In genomic region chr19:51327066-51327985, GRCh38 we compare ENCODE assay signal across 8 cellular contexts. TPM values are rescaled to one million over a fixed set of nuclear protein-coding genes. Genes with fewer than 3 reads are reported as not detected.
DNase-seq lines count a peak whose midpoint lies in the region; ATAC-seq, FAIRE-seq and TF ChIP-seq lines count a peak whose summit lies in the region.

No MANE protein-coding gene starts in this region.

- H3K27ac Mint-ChIP-seq in activated naive CD8-positive, alpha-beta T cell treated with anti-CD3 and anti-CD28 coated beads, Interleukin-2, amount 50 U/mL, for 24 hours: no peak overlapping the region
- no peak overlapping the region for H3K27ac Mint-ChIP-seq in stimulated activated effector memory CD8-positive, alpha-beta T cell treated with anti-CD3 and anti-CD28 coated beads, Interleukin-12 subunit alpha, Interleukin-12 subunit beta, amount 100 ng/mL, for 72 hours

- H3K27me3 ChIP-seq in GM06990 (replicated peaks; ENCODE audit: control insufficient read depth, insufficient read depth, low read length): no peaks in the 10 kb centered on the region; the same call in 1 of the 2 replicates
- peaks cover 5% of the 10 kb centered on the region; the same call in 1 of the 2 replicates for H3K27me3 ChIP-seq in PC-3 (ENCODE audit: low read length)
- H3K27me3 ChIP-seq in keratinocyte (ENCODE audit: control insufficient read depth, extremely low read depth, insufficient read depth, low read length): peaks cover 10% of the 10 kb centered on the region
- no peaks in the 10 kb centered on the region for H3K27me3 ChIP-seq in Karpas-422 (ENCODE audit: low read length)

- no peak for FAIRE-seq in keratinocyte (lab: Jason Lieb, UNC)

- peak overlapping the region; percentile 81 for H2AFZ ChIP-seq in PC-3 (ENCODE audit: low read length)
- H2AFZ ChIP-seq in keratinocyte (ENCODE audit: control insufficient read depth, low read length): peak overlapping the region; percentile 66
- no peak overlapping the region for H2AFZ ChIP-seq in Karpas-422 (ENCODE audit: low read length)

- no peaks in the 10 kb centered on the region for H4K20me1 ChIP-seq in PC-3 (ENCODE audit: low read length)
- H4K20me1 ChIP-seq in keratinocyte (ENCODE audit: control insufficient read depth, extremely low read depth, insufficient read depth, low read length): no peaks in the 10 kb centered on the region
- H4K20me1 ChIP-seq in Karpas-422 (ENCODE audit: insufficient read depth, low read depth, low read length): no peaks in the 10 kb centered on the region

- no peaks in the 10 kb centered on the region for H3K36me3 ChIP-seq in GM06990 (ENCODE audit: control insufficient read depth, insufficient read depth, low read length)
- H3K36me3 ChIP-seq in PC-3 (ENCODE audit: low read depth, low read length): no peaks in the 10 kb centered on the region
- no peaks in the 10 kb centered on the region for H3K36me3 ChIP-seq in keratinocyte (ENCODE audit: control insufficient read depth in 2 of 2, extremely low read depth in 1 of 2, insufficient read depth in 2 of 2, low read length in 2 of 2)
- H3K36me3 ChIP-seq in Karpas-422 (ENCODE audit: insufficient read depth, low read length): peaks cover 15% of the 10 kb centered on the region

- peaks cover 14% of the 10 kb centered on the region for H3K4me1 Mint-ChIP-seq in activated naive CD8-positive, alpha-beta T cell treated with anti-CD3 and anti-CD28 coated beads, Interleukin-2, amount 50 U/mL, for 24 hours
- H3K4me1 Mint-ChIP-seq in stimulated activated effector memory CD8-positive, alpha-beta T cell treated with anti-CD3 and anti-CD28 coated beads, Interleukin-12 subunit alpha, Interleukin-12 subunit beta, amount 100 ng/mL, for 72 hours: peaks cover 15% of the 10 kb centered on the region

- peak overlapping the region; percentile 75 for H3K4me2 ChIP-seq in PC-3 (ENCODE audit: low read length)
- peak overlapping the region; percentile 37 for H3K4me2 ChIP-seq in keratinocyte (ENCODE audit: control insufficient read depth, extremely low read depth, insufficient read depth, low read depth, low read length)
- H3K4me2 ChIP-seq in Karpas-422 (ENCODE audit: low read depth, low read length, poor library complexity, severe bottlenecking): no peak overlapping the region

- no peaks in the 10 kb centered on the region for H3K9me2 ChIP-seq in PC-3 (replicated peaks; ENCODE audit: low read length)
- H3K9me2 ChIP-seq in Karpas-422 (replicated peaks; ENCODE audit: insufficient read depth, low read length): no peaks in the 10 kb centered on the region

- intact Hi-C loops in PC-3 (cut with micrococcal nuclease): no loop called here

- peak; percentile 91 for ATAC-seq in PC-3
- ATAC-seq in activated naive CD8-positive, alpha-beta T cell treated with anti-CD3 and anti-CD28 coated beads, Interleukin-2, amount 50 U/mL, for 24 hours: peak; percentile 35
- ATAC-seq in stimulated activated effector memory CD8-positive, alpha-beta T cell treated with anti-CD3 and anti-CD28 coated beads, Interleukin-12 subunit alpha, Interleukin-12 subunit beta, amount 100 ng/mL, for 72 hours: peak; percentile 75

- peaks cover 52% of the 10 kb centered on the region for H3K27me3 Mint-ChIP-seq in activated naive CD8-positive, alpha-beta T cell treated with anti-CD3 and anti-CD28 coated beads, Interleukin-2, amount 50 U/mL, for 24 hours

- peak; percentile 26 for TF ChIP-seq CTCF in GM06990 (IDR thresholded peaks at IDR 0.05; ENCODE audit: insufficient read depth, low read length, poor library complexity, severe bottlenecking)
- peak; percentile 45 for TF ChIP-seq CTCF in PC-3 (conservative IDR thresholded peaks at IDR 0.05; ENCODE audit: low read depth, low read length)
- TF ChIP-seq CTCF in keratinocyte (optimal IDR thresholded peaks at IDR 0.05 in 1 of 3, IDR thresholded peaks at IDR 0.05 in 1 of 3, conservative IDR thresholded peaks at IDR 0.05 in 1 of 3; ENCODE audit: extremely low read depth in 1 of 3, insufficient read depth in 2 of 3, low read length in 3 of 3): peak in 2 of 3 experiments; percentile 28 to 34

- dilution Hi-C loops in keratinocyte (cut with MboI; ENCODE audit: extremely low pct_ligation_motif_present, low sequenced_read_pairs): no loop called here

- H3K9me3 ChIP-seq in PC-3 (ENCODE audit: low read length): no peaks in the 10 kb centered on the region
- no peaks in the 10 kb centered on the region for H3K9me3 ChIP-seq in keratinocyte (ENCODE audit: control insufficient read depth, low read depth, low read length)
- no peaks in the 10 kb centered on the region for H3K9me3 ChIP-seq in Karpas-422 (ENCODE audit: low read length)

- H3K27ac ChIP-seq in PC-3 (ENCODE audit: low read length): no peak overlapping the region
- H3K27ac ChIP-seq in keratinocyte (ENCODE audit: control insufficient read depth, insufficient read depth, low read length): no peak overlapping the region
- no peak overlapping the region for H3K27ac ChIP-seq in Karpas-422 (ENCODE audit: low read length)

- H3K9ac ChIP-seq in PC-3 (ENCODE audit: low read length) (0 out of 2 replicates have a peak overlapping the region, but pooled peaks have one; percentile 27), keratinocyte (ENCODE audit: control insufficient read depth, extremely low read depth, insufficient read depth, low read length) (no peak overlapping the region), Karpas-422 (ENCODE audit: low read length) (no peak overlapping the region)

- no peak overlapping the region for H3K4me3 ChIP-seq in GM06990 (replicated peaks; ENCODE audit: low read depth, low read length)
- peak overlapping the region; percentile 57; the same call in 1 of the 2 replicates for H3K4me3 ChIP-seq in PC-3 (ENCODE audit: low read length)
- H3K4me3 ChIP-seq in keratinocyte (ENCODE audit: control insufficient read depth in 2 of 3, extremely low read depth in 1 of 3, insufficient read depth in 2 of 3, low read depth in 1 of 3, low read length in 3 of 3): peak overlapping the region in 2 of 3 experiments; percentile 31 to 38
- no peak overlapping the region for H3K4me3 ChIP-seq in Karpas-422 (ENCODE audit: low read length)

- peak overlapping the region; percentile 53 for H3K4me3 Mint-ChIP-seq in activated naive CD8-positive, alpha-beta T cell treated with anti-CD3 and anti-CD28 coated beads, Interleukin-2, amount 50 U/mL, for 24 hours
- H3K4me3 Mint-ChIP-seq in stimulated activated effector memory CD8-positive, alpha-beta T cell treated with anti-CD3 and anti-CD28 coated beads, Interleukin-12 subunit alpha, Interleukin-12 subunit beta, amount 100 ng/mL, for 72 hours: peak overlapping the region; percentile 63

- H3K79me2 ChIP-seq in PC-3 (ENCODE audit: low read length) (no peaks in the 10 kb centered on the region), keratinocyte (ENCODE audit: control insufficient read depth, insufficient read depth, low read length) (no peaks in the 10 kb centered on the region), Karpas-422 (ENCODE audit: low read length) (no peaks in the 10 kb centered on the region)

- POLR2A ChIA-PET in PC-3 (lab: Charles Lee; ENCODE audit: unreplicated experiment): no interaction called here

- H3F3A ChIP-seq in PC-3 (ENCODE audit: low read length, unreplicated experiment): no peaks in the 10 kb centered on the region

- H3K9me3 Mint-ChIP-seq in activated naive CD8-positive, alpha-beta T cell treated with anti-CD3 and anti-CD28 coated beads, Interleukin-2, amount 50 U/mL, for 24 hours: peaks cover 4% of the 10 kb centered on the region
- no peaks in the 10 kb centered on the region for H3K9me3 Mint-ChIP-seq in stimulated activated effector memory CD8-positive, alpha-beta T cell treated with anti-CD3 and anti-CD28 coated beads, Interleukin-12 subunit alpha, Interleukin-12 subunit beta, amount 100 ng/mL, for 72 hours

- H3K9me1 ChIP-seq in keratinocyte (ENCODE audit: control insufficient read depth, extremely low read depth, insufficient read depth, low read length): no peaks in the 10 kb centered on the region

- CTCF ChIA-PET in PC-3 (lab: Charles Lee): no interaction called here

- peaks cover 11% of the 10 kb centered on the region for H3K36me3 Mint-ChIP-seq in activated naive CD8-positive, alpha-beta T cell treated with anti-CD3 and anti-CD28 coated beads, Interleukin-2, amount 50 U/mL, for 24 hours (ENCODE audit: low read depth)
- H3K36me3 Mint-ChIP-seq in stimulated activated effector memory CD8-positive, alpha-beta T cell treated with anti-CD3 and anti-CD28 coated beads, Interleukin-12 subunit alpha, Interleukin-12 subunit beta, amount 100 ng/mL, for 72 hours: no peaks in the 10 kb centered on the region

- no TSS peak for BruUV-seq in PC-3 (replicated peaks; lab: Mats Ljungman, UMichigan)

- peak; percentile 38 for DNase-seq in GM06990 (ENCODE audit: extremely low read depth, insufficient read length)
- DNase-seq in PC-3: peak; percentile 58
- DNase-seq in activated naive CD8-positive, alpha-beta T cell treated with anti-CD3 and anti-CD28 coated beads, Interleukin-2, amount 50 U/mL, for 24 hours: peak; percentile 69
- DNase-seq in keratinocyte (ENCODE audit: low read depth, low spot score): no peak
- peak; percentile 30 to 63 for DNase-seq in stimulated activated effector memory CD8-positive, alpha-beta T cell treated with anti-CD3 and anti-CD28 coated beads, Interleukin-12 subunit alpha, Interleukin-12 subunit beta, amount 100 ng/mL, for 72 hours (ENCODE audit: low spot score in 2 of 2)
- DNase-seq in Karpas-422: no peak
- DNase-seq in 8988T: no peak
- no peak for DNase-seq in HT-29 (ENCODE audit: low spot score)

- H3K4me1 ChIP-seq in PC-3 (ENCODE audit: insufficient read depth, low read length) (no peaks in the 10 kb centered on the region), keratinocyte (ENCODE audit: control insufficient read depth, extremely low read depth, insufficient read depth, low read length) (no peaks in the 10 kb centered on the region), Karpas-422 (ENCODE audit: low read length) (no peaks in the 10 kb centered on the region)

RNA-seq across cellular contexts. Expression of gene VSIG10L, which starts 14.6 kb away (rescaled TPM):
- 3.1 and 3.5 TPM in 2 replicates for total RNA-seq in PC-3 (2014; rRNA removed)
- polyA plus RNA-seq in keratinocyte: 1.2 to 2.0 TPM (median 1.5 TPM) in 3 replicates
- polyA plus RNA-seq in keratinocyte (2011; ENCODE audit: low read depth): 15.3 TPM
- polyA plus RNA-seq in keratinocyte (2011; cell fraction: cytosol; rRNA removed): 1.2 and 1.3 TPM in 2 replicates
- polyA plus RNA-seq in keratinocyte (2011; cell fraction: nucleus; rRNA removed): 6.8 and 8.9 TPM in 2 replicates
- 1.1 and 28.4 TPM in 2 replicates for polyA plus RNA-seq in keratinocyte (2012; ENCODE audit: low replicate concordance)
- polyA minus RNA-seq in keratinocyte: 0.19 to 1.4 TPM (median 1.0 TPM) in 3 replicates
- 0.77 TPM for polyA minus RNA-seq in keratinocyte (2011; cell fraction: cytosol; rRNA and poly(A)+ RNA removed)
- polyA minus RNA-seq in keratinocyte (2011; cell fraction: nucleus; rRNA and poly(A)+ RNA removed): 0.95 and 1.4 TPM in 2 replicates
- total RNA-seq in Karpas-422 (2014; rRNA removed; shearing (Covaris generic); ENCODE audit: low replicate concordance): 5.7 and 6.6 TPM in 2 replicates
- total RNA-seq in HT-29 (2014; rRNA removed; shearing (Covaris generic)): 35.1 and 42.6 TPM in 2 replicates

RNA-seq across cellular contexts. Expression of gene IGLON5, which starts 15.9 kb away (rescaled TPM):
- not detected in 2 replicates for total RNA-seq in PC-3 (2014; rRNA removed)
- polyA plus RNA-seq in keratinocyte: not detected in 3 replicates
- not detected for polyA plus RNA-seq in keratinocyte (2011; ENCODE audit: low read depth)
- polyA plus RNA-seq in keratinocyte (2011; cell fraction: cytosol; rRNA removed): not detected in 2 replicates
- not detected in 2 replicates for polyA plus RNA-seq in keratinocyte (2011; cell fraction: nucleus; rRNA removed)
- polyA plus RNA-seq in keratinocyte (2012; ENCODE audit: low replicate concordance): 0.38 TPM in 1 of 2 replicates, not detected in the other
- polyA minus RNA-seq in keratinocyte: not detected in 3 replicates
- polyA minus RNA-seq in keratinocyte (2011; cell fraction: cytosol; rRNA and poly(A)+ RNA removed): not detected
- polyA minus RNA-seq in keratinocyte (2011; cell fraction: nucleus; rRNA and poly(A)+ RNA removed): not detected in 2 replicates
- not detected in 2 replicates for total RNA-seq in Karpas-422 (2014; rRNA removed; shearing (Covaris generic); ENCODE audit: low replicate concordance)
- not detected in 2 replicates for total RNA-seq in HT-29 (2014; rRNA removed; shearing (Covaris generic))

RNA-seq across cellular contexts. Expression of gene ETFB, which starts 38.9 kb away (rescaled TPM):
- 249 and 320 TPM in 2 replicates for total RNA-seq in PC-3 (2014; rRNA removed)
- 95.2 to 115 TPM (median 102 TPM) in 3 replicates for polyA plus RNA-seq in keratinocyte
- polyA plus RNA-seq in keratinocyte (2011; ENCODE audit: low read depth): 88.1 TPM
- 44.3 and 120 TPM in 2 replicates for polyA plus RNA-seq in keratinocyte (2011; cell fraction: cytosol; rRNA removed)
- 63.2 and 70.5 TPM in 2 replicates for polyA plus RNA-seq in keratinocyte (2011; cell fraction: nucleus; rRNA removed)
- 64.1 and 127 TPM in 2 replicates for polyA plus RNA-seq in keratinocyte (2012; ENCODE audit: low replicate concordance)
- polyA minus RNA-seq in keratinocyte: 40.9 to 102 TPM (median 50.5 TPM) in 3 replicates
- polyA minus RNA-seq in keratinocyte (2011; cell fraction: cytosol; rRNA and poly(A)+ RNA removed): 108 TPM
- polyA minus RNA-seq in keratinocyte (2011; cell fraction: nucleus; rRNA and poly(A)+ RNA removed): 13.9 and 22.8 TPM in 2 replicates
- total RNA-seq in Karpas-422 (2014; rRNA removed; shearing (Covaris generic); ENCODE audit: low replicate concordance): 112 and 231 TPM in 2 replicates
- total RNA-seq in HT-29 (2014; rRNA removed; shearing (Covaris generic)): 375 and 384 TPM in 2 replicates

RNA-seq across cellular contexts. Expression of gene CLDND2, which starts 41.5 kb away (rescaled TPM):
- total RNA-seq in PC-3 (2014; rRNA removed): 0.95 TPM in 1 of 2 replicates, not detected in the other
- 0.37 to 1.1 TPM in 2 of 3 replicates, not detected in the other for polyA plus RNA-seq in keratinocyte
- polyA plus RNA-seq in keratinocyte (2011; ENCODE audit: low read depth): not detected
- polyA plus RNA-seq in keratinocyte (2011; cell fraction: cytosol; rRNA removed): not detected in 2 replicates
- not detected in 2 replicates for polyA plus RNA-seq in keratinocyte (2011; cell fraction: nucleus; rRNA removed)
- polyA plus RNA-seq in keratinocyte (2012; ENCODE audit: low replicate concordance): 0.73 and 2.7 TPM in 2 replicates
- polyA minus RNA-seq in keratinocyte: not detected in 3 replicates
- not detected for polyA minus RNA-seq in keratinocyte (2011; cell fraction: cytosol; rRNA and poly(A)+ RNA removed)
- not detected in 2 replicates for polyA minus RNA-seq in keratinocyte (2011; cell fraction: nucleus; rRNA and poly(A)+ RNA removed)
- total RNA-seq in Karpas-422 (2014; rRNA removed; shearing (Covaris generic); ENCODE audit: low replicate concordance): 2.3 TPM in 1 of 2 replicates, not detected in the other
- total RNA-seq in HT-29 (2014; rRNA removed; shearing (Covaris generic)): 0.81 and 1.8 TPM in 2 replicates

RNA-seq across cellular contexts. Expression of gene NKG7, which starts 45.1 kb away (rescaled TPM):
- not detected in 2 replicates for total RNA-seq in PC-3 (2014; rRNA removed)
- polyA plus RNA-seq in keratinocyte: not detected in 3 replicates
- not detected for polyA plus RNA-seq in keratinocyte (2011; ENCODE audit: low read depth)
- polyA plus RNA-seq in keratinocyte (2011; cell fraction: cytosol; rRNA removed): not detected in 2 replicates
- not detected in 2 replicates for polyA plus RNA-seq in keratinocyte (2011; cell fraction: nucleus; rRNA removed)
- not detected in 2 replicates for polyA plus RNA-seq in keratinocyte (2012; ENCODE audit: low replicate concordance)
- polyA minus RNA-seq in keratinocyte: not detected in 3 replicates
- not detected for polyA minus RNA-seq in keratinocyte (2011; cell fraction: cytosol; rRNA and poly(A)+ RNA removed)
- polyA minus RNA-seq in keratinocyte (2011; cell fraction: nucleus; rRNA and poly(A)+ RNA removed): not detected in 2 replicates
- total RNA-seq in Karpas-422 (2014; rRNA removed; shearing (Covaris generic); ENCODE audit: low replicate concordance): not detected in 2 replicates
- not detected in 2 replicates for total RNA-seq in HT-29 (2014; rRNA removed; shearing (Covaris generic))

Comparison
In these comparisons a context has a peak if more than half of its experiments do, and no peak if none do; other contexts are left out.
1. DNase-seq: peak in GM06990 (single experiment), PC-3 (single experiment), activated naive CD8-positive, alpha-beta T cell treated with anti-CD3 and anti-CD28 coated beads, Interleukin-2, amount 50 U/mL, for 24 hours (single experiment) and stimulated activated effector memory CD8-positive, alpha-beta T cell treated with anti-CD3 and anti-CD28 coated beads, Interleukin-12 subunit alpha, Interleukin-12 subunit beta, amount 100 ng/mL, for 72 hours (2 of 2); none in keratinocyte (single experiment), Karpas-422 (single experiment), 8988T (single experiment) and HT-29 (single experiment).
2. H3K4me3 ChIP-seq: peak in PC-3 (single experiment) and keratinocyte (2 of 3); none in GM06990 (single experiment) and Karpas-422 (single experiment).
3. ATAC-seq: peak in every context shown above with its lines; median percentile 91 in PC-3; 75 in stimulated activated effector memory CD8-positive, alpha-beta T cell treated with anti-CD3 and anti-CD28 coated beads, Interleukin-12 subunit alpha, Interleukin-12 subunit beta, amount 100 ng/mL, for 72 hours; 35 in activated naive CD8-positive, alpha-beta T cell treated with anti-CD3 and anti-CD28 coated beads, Interleukin-2, amount 50 U/mL, for 24 hours.
4. Peak in every context shown above with its lines, with median percentiles within 50 percentile points of each other: CTCF ChIP-seq.